Comparison of ENCODE assay signal across 8 cellular contexts in the genomic region with DNA sequence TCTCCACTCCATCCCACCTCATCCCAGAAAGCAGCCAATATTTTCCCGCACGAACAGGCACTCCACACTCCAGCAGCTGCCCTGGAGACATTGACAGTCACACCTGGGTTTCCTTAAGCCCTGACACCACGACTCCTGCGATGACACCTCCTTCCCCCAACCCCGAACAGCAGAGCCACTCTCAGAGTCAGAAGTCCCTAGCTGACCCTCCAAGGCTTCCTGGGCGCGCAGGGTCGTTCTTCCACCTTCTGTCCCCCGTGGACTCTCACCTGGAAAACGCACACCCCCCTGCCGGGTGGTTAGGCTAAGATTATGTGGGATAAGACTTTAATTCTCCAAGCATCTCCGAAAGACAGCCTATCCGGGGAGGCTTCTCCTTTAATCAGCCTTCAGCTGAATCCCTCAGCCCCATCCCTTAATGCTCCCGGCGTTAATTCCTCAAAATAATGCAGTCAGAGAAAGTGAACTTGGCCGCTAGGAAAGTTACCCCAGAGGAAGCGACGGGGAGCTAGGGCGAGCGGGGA. TPM values are rescaled to one million over a fixed set of nuclear protein-coding genes. Genes with fewer than 3 reads are reported as not detected.
DNase-seq lines count a peak whose midpoint lies in the region; ATAC-seq, FAIRE-seq and TF ChIP-seq lines count a peak whose summit lies in the region.

No MANE protein-coding gene starts in this region.

- no peak for TF ChIP-seq POLR2A in A549 (IDR thresholded peaks at IDR 0.05; ENCODE audit: low read length)
- TF ChIP-seq POLR2A in Peyer's patch (IDR thresholded peaks at IDR 0.05): no peak

- peak overlapping the region; percentile 85 to 95 for H3K27ac ChIP-seq in A549
- H3K27ac ChIP-seq in Peyer's patch: peak overlapping the region; percentile 86 to 92 (median 89)
- peak overlapping the region; percentile 83 to 92 for H3K27ac ChIP-seq in coronary artery
- no peak overlapping the region for H3K27ac ChIP-seq in urinary bladder (ENCODE audit: low read depth)

- H3K4me3 ChIP-seq in A549 (peak overlapping the region; percentile 85), Peyer's patch (peak overlapping the region; percentile 85 to 96 (median 92)), coronary artery (peak overlapping the region; percentile 86), mononuclear cell (ENCODE audit: low read length) (peak overlapping the region; percentile 48), urinary bladder (ENCODE audit: low read depth, low read length) (peak overlapping the region; percentile 97)

- H3K4me1 ChIP-seq in A549 (peaks cover 79% of the 10 kb centered on the region), Peyer's patch (peaks cover 0 to 41% (median 4%) of the 10 kb centered on the region in 4 donors), mononuclear cell (ENCODE audit: insufficient read depth, low read length) (peaks cover 38% of the 10 kb centered on the region), urinary bladder (ENCODE audit: insufficient read depth) (no peaks in the 10 kb centered on the region)

- CTCF ChIA-PET in A549 (lab: Yijun Ruan, JAX): interaction anchor here (0.6 to 2.2 kb wide), 4 partner anchors 25 to 46 kb away, joined by 3 to 21 read pairs (median 4); a partner anchor contains a TSS

- TF ChIP-seq CTCF in A549 (IDR thresholded peaks at IDR 0.05) (no peak), Peyer's patch (IDR thresholded peaks at IDR 0.05) (no peak), coronary artery (IDR thresholded peaks at IDR 0.05) (no peak)

- H3K27me3 ChIP-seq in Peyer's patch (no peaks in the 10 kb centered on the region), mononuclear cell (ENCODE audit: insufficient read depth, low read length) (peaks cover 12% of the 10 kb centered on the region)

- TF ChIP-seq EP300 in A549 (IDR thresholded peaks at IDR 0.05): no peak

- FAIRE-seq in A549 (lab: Jason Lieb, UNC): no peak

- WGBS in A549 (ENCODE audit: missing lambda C conversion rate): 37% methylated on average over 20 of the region's 20 CpGs
- WGBS in urinary bladder: 13% methylated on average over 20 of the region's 20 CpGs

- H3K4me2 ChIP-seq in A549: peak overlapping the region; percentile 88

- no peak for DNase-seq in A549 (ENCODE audit: low read depth in 1 of 2, low spot score in 1 of 2)
- DNase-seq in Peyer's patch: peak in 1 of 3 donors; percentile 48
- no peak for DNase-seq in coronary artery (ENCODE audit: low spot score)
- DNase-seq in stimulated activated CD4-positive, alpha-beta T cell treated with anti-CD3 and anti-CD28 coated beads, Interleukin-4, amount 100 ng/mL, for 1 hour: no peak

- no peaks in the 10 kb centered on the region for H3K36me3 ChIP-seq in Peyer's patch
- H3K36me3 ChIP-seq in urinary bladder (ENCODE audit: insufficient read depth): no peaks in the 10 kb centered on the region

- POLR2A ChIA-PET in A549 (lab: Yijun Ruan, JAX): interaction anchor here (2.5 kb wide), 1 partner anchor 37 kb away, joined by 16 read pairs; a partner anchor contains a TSS

- no peak for TF ChIP-seq RAD21 in A549 (conservative IDR thresholded peaks at IDR 0.05 in 1 of 2, IDR thresholded peaks at IDR 0.05 in 1 of 2)

- ATAC-seq in A549 (peak in 1 of 2 experiments; percentile 39; a peak in 3 of 6 replicates), GM18907 (IDR thresholded peaks at IDR 0.05; ENCODE audit: unreplicated experiment) (peak; percentile 7), HG02763 (IDR thresholded peaks at IDR 0.05; ENCODE audit: unreplicated experiment) (no peak)

- H3K9me3 ChIP-seq in A549 (no peaks in the 10 kb centered on the region), Peyer's patch (no peaks in the 10 kb centered on the region), mononuclear cell (ENCODE audit: low read depth, low read length) (no peaks in the 10 kb centered on the region)

TF ChIP-seq in A549, 52 proteins besides CTCF, POLR2A, EP300 and RAD21:
- TF ChIP-seq ZNF302 (CRISPR knock-in tag; IDR thresholded peaks at IDR 0.05) (no peak), CHD2 (IDR thresholded peaks at IDR 0.05; ENCODE audit: low read length, partially characterized antibody) (no peak), GATA3 (IDR thresholded peaks at IDR 0.05; ENCODE audit: borderline replicate concordance) (no peak), HEYL (CRISPR knock-in tag; IDR thresholded peaks at IDR 0.05) (no peak), FOSB (CRISPR knock-in tag; IDR thresholded peaks at IDR 0.05) (no peak), ZSCAN20 (CRISPR knock-in tag; IDR thresholded peaks at IDR 0.05) (no peak), ZFP36 (IDR thresholded peaks at IDR 0.05; ENCODE audit: borderline replicate concordance, partially characterized antibody) (no peak), HDAC2 (IDR thresholded peaks at IDR 0.05) (no peak), HOXA7 (CRISPR knock-in tag; IDR thresholded peaks at IDR 0.05) (no peak), NR3C1 (IDR thresholded peaks at IDR 0.05) (no peak), FOSL2 (IDR thresholded peaks at IDR 0.05) (no peak), FOSL2 (CRISPR knock-in tag; IDR thresholded peaks at IDR 0.05) (no peak), CBX2 (IDR thresholded peaks at IDR 0.05; ENCODE audit: borderline replicate concordance, low read depth) (no peak), EHMT2 (IDR thresholded peaks at IDR 0.05; ENCODE audit: low read depth) (no peak)
- TF ChIP-seq, protein P1, sequence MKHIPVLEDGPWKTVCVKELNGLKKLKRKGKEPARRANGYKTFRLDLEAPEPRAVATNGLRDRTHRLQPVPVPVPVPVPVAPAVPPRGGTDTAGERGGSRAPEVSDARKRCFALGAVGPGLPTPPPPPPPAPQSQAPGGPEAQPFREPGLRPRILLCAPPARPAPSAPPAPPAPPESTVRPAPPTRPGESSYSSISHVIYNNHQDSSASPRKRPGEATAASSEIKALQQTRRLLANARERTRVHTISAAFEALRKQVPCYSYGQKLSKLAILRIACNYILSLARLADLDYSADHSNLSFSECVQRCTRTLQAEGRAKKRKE (CRISPR knock-in tag; IDR thresholded peaks at IDR 0.05; ENCODE audit: low read depth): no peak
- TF ChIP-seq, protein P2, sequence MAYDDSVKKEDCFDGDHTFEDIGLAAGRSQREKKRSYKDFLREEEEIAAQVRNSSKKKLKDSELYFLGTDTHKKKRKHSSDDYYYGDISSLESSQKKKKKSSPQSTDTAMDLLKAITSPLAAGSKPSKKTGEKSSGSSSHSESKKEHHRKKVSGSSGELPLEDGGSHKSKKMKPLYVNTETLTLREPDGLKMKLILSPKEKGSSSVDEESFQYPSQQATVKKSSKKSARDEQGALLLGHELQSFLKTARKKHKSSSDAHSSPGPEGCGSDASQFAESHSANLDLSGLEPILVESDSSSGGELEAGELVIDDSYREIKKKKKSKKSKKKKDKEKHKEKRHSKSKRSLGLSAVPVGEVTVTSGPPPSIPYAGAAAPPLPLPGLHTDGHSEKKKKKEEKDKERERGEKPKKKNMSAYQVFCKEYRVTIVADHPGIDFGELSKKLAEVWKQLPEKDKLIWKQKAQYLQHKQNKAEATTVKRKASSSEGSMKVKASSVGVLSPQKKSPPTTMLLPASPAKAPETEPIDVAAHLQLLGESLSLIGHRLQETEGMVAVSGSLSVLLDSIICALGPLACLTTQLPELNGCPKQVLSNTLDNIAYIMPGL (CRISPR knock-in tag; IDR thresholded peaks at IDR 0.05; ENCODE audit: borderline replicate concordance): no peak
- TF ChIP-seq, protein P3, sequence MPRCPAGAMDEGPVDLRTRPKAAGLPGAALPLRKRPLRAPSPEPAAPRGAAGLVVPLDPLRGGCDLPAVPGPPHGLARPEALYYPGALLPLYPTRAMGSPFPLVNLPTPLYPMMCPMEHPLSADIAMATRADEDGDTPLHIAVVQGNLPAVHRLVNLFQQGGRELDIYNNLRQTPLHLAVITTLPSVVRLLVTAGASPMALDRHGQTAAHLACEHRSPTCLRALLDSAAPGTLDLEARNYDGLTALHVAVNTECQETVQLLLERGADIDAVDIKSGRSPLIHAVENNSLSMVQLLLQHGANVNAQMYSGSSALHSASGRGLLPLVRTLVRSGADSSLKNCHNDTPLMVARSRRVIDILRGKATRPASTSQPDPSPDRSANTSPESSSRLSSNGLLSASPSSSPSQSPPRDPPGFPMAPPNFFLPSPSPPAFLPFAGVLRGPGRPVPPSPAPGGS (IDR thresholded peaks at IDR 0.05): no peak
- TF ChIP-seq, protein P4, sequence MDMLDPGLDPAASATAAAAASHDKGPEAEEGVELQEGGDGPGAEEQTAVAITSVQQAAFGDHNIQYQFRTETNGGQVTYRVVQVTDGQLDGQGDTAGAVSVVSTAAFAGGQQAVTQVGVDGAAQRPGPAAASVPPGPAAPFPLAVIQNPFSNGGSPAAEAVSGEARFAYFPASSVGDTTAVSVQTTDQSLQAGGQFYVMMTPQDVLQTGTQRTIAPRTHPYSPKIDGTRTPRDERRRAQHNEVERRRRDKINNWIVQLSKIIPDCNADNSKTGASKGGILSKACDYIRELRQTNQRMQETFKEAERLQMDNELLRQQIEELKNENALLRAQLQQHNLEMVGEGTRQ (IDR thresholded peaks at IDR 0.05): no peak
TF ChIP-seq in A549: peak in this region for 0.

RNA-seq across cellular contexts. Expression of a gene that starts 1.1 kb away (rescaled TPM):
- polyA plus RNA-seq in A549 (2011; rRNA removed) (11.5 and 16.5 TPM in 2 replicates), A549 (2017; fragmentation: RNase III; extraction: RNeasy Plus Mini Kit Qiagen cat#74134 plus additional on column Dnase treatment) (7.1 to 7.6 TPM (median 7.5 TPM) in 3 replicates), urinary bladder (7.4 TPM)
- 2.9 and 3.3 TPM in 2 replicates for polyA plus RNA-seq in A549 (2012; cell fraction: cytosol; rRNA removed)
- polyA plus RNA-seq in A549 (2012; cell fraction: nucleus; rRNA removed): 5.8 and 9.6 TPM in 2 replicates
- 14.3 and 20.5 TPM in 2 replicates for polyA minus RNA-seq in A549 (2011; rRNA and poly(A)+ RNA removed)
- total RNA-seq in Peyer's patch (10 to 100 TPM; 22.6 to 31.0 (median 26.4) TPM), mononuclear cell (46.7 TPM), urinary bladder (25.5 TPM)

RNA-seq across cellular contexts. Expression of a gene that starts 7.2 kb away (rescaled TPM):
- polyA plus RNA-seq in A549 (2011; rRNA removed) (not detected in 2 replicates), A549 (2017; fragmentation: RNase III; extraction: RNeasy Plus Mini Kit Qiagen cat#74134 plus additional on column Dnase treatment) (not detected in 3 replicates), urinary bladder (not detected)
- polyA plus RNA-seq in A549 (2012; cell fraction: cytosol; rRNA removed): not detected in 2 replicates
- polyA plus RNA-seq in A549 (2012; cell fraction: nucleus; rRNA removed): not detected in 2 replicates
- 0.41 TPM in 1 of 2 replicates, not detected in the other for polyA minus RNA-seq in A549 (2011; rRNA and poly(A)+ RNA removed)
- total RNA-seq in Peyer's patch (not detected), mononuclear cell (0.31 TPM), urinary bladder (0.42 TPM)

RNA-seq across cellular contexts. Expression of a gene that starts 37.2 kb away (rescaled TPM):
- polyA plus RNA-seq in A549 (2011; rRNA removed) (237 and 368 TPM in 2 replicates), A549 (2017; fragmentation: RNase III; extraction: RNeasy Plus Mini Kit Qiagen cat#74134 plus additional on column Dnase treatment) (430 to 464 TPM (median 453 TPM) in 3 replicates), urinary bladder (137 TPM)
- 118 and 164 TPM in 2 replicates for polyA plus RNA-seq in A549 (2012; cell fraction: cytosol; rRNA removed)
- polyA plus RNA-seq in A549 (2012; cell fraction: nucleus; rRNA removed): 42.8 and 64.9 TPM in 2 replicates
- polyA minus RNA-seq in A549 (2011; rRNA and poly(A)+ RNA removed): 45.7 and 51.1 TPM in 2 replicates
- total RNA-seq in Peyer's patch (100 to 1,000 TPM in 1 of 4 donors, 10 to 100 TPM in 3; 54.4 to 106 (median 67.7) TPM), mononuclear cell (94.9 TPM), urinary bladder (124 TPM)
